ENCODE assay signal across 8 cellular contexts in the genomic region with DNA sequence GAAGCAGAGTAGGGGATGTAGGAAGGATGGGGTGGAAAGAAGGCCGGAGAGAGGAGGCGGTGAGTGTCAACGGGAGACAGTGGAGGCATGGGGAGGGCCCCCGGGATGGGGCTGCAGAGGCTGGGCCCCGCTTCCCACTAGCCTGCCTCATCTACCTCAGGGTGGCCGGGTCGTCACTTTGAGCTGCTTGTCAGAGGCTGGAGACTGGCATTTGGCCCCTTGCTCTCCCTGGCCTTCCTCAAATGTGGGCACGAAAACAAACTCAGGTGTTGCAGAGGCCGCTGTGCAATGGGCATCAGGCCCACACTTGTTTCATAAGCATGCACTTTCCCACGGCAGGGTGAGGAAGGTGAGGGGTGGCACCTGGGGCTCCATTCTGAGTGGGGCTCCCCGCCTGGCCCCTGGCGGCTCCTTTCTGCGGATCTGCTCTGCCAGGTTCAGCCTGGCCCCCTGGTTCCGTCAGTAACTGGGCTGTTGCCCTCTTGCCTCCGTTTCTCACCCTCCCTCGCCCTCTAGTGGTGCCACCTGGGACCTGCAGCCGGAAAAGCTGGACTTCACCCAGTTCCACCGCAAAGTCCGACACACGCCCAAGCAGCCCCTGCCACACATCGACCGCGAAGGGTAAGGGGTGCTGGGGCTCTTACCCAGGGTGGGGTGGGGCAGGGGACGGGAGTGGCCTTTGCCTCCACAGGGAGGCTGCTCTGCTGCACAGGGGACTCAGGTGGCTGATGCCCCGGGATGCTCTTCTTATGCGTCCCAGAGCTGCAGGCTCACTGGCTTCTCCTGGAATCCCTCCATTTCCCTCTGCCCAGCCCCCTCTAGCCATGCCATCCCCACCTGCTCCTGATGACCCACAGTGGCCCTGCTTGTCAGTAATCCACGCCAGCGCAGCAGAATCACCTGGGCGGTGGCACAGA.
DNase-seq lines count a peak whose midpoint lies in the region; ATAC-seq lines count a peak whose summit lies in the region.

No MANE protein-coding gene starts in this region.

- peaks cover 0 to 7% (median 0%) of the 10 kb centered on the region in 7 donors for H3K4me1 Mint-ChIP-seq in naive thymus-derived CD4-positive, alpha-beta T cell

- no peaks in the 10 kb centered on the region for H3K9me3 ChIP-seq in naive thymus-derived CD4-positive, alpha-beta T cell (ENCODE audit: control insufficient read depth in 2 of 3, low read length in 3 of 3)

- H3K36me3 Mint-ChIP-seq in naive thymus-derived CD4-positive, alpha-beta T cell: peaks cover 0 to 9% (median 0%) of the 10 kb centered on the region in 5 donors

- H3K4me1 ChIP-seq in naive thymus-derived CD4-positive, alpha-beta T cell (ENCODE audit: control insufficient read depth in 2 of 2, insufficient read depth in 2 of 2, low read length in 2 of 2): no peaks in the 10 kb centered on the region

- H3K9me3 Mint-ChIP-seq in naive thymus-derived CD4-positive, alpha-beta T cell: peaks cover 0 to 14% (median 6%) of the 10 kb centered on the region in 11 donors

- H3K4me3 ChIP-seq in naive thymus-derived CD4-positive, alpha-beta T cell (ENCODE audit: low read length): no peak overlapping the region

- peak; percentile 55 for ATAC-seq in esophagus mucosa
- peak; percentile 63 for ATAC-seq in naive thymus-derived CD4-positive, alpha-beta T cell
- no peak for ATAC-seq in HG03442 (IDR thresholded peaks at IDR 0.05; ENCODE audit: unreplicated experiment)

- CTCF ChIA-PET in naive thymus-derived CD4-positive, alpha-beta T cell (lab: Charles Lee): interaction anchor here (1.3 kb wide), 1 partner anchor 188 kb away, joined by 5 read pairs; no protein-coding TSS in a partner anchor

- peaks cover 0 to 17% (median 11%) of the 10 kb centered on the region in 5 donors for H3K27me3 Mint-ChIP-seq in naive thymus-derived CD4-positive, alpha-beta T cell

- no peak overlapping the region for H3K27ac ChIP-seq in naive thymus-derived CD4-positive, alpha-beta T cell (ENCODE audit: low read depth, low read length)
- H3K27ac ChIP-seq in substantia nigra (ENCODE audit: low read depth, low read length, poor library complexity, severe bottlenecking): no peak overlapping the region

- no peaks in the 10 kb centered on the region for H3K36me3 ChIP-seq in naive thymus-derived CD4-positive, alpha-beta T cell (ENCODE audit: control insufficient read depth in 2 of 3, insufficient read depth in 3 of 3, low read length in 3 of 3)

- intact Hi-C loops in naive thymus-derived CD4-positive, alpha-beta T cell (cut with micrococcal nuclease): loop anchor here in 1 of 2 donors (1.0 kb wide), 1 partner anchor 188 kb away; no protein-coding TSS in a partner anchor

- H3K4me3 Mint-ChIP-seq in naive thymus-derived CD4-positive, alpha-beta T cell: no peak overlapping the region

- no peaks in the 10 kb centered on the region for H3K27me3 ChIP-seq in naive thymus-derived CD4-positive, alpha-beta T cell (ENCODE audit: control insufficient read depth in 2 of 2, insufficient read depth in 2 of 2, low read length in 2 of 2)

- H3K27ac Mint-ChIP-seq in naive thymus-derived CD4-positive, alpha-beta T cell: peak overlapping the region in 1 of 9 donors; percentile 78

- POLR2A ChIA-PET in naive thymus-derived CD4-positive, alpha-beta T cell (lab: Charles Lee): no interaction called here

- DNase-seq in NCI-H345 (lab: John Stamatoyannopoulos, UW) (peak; percentile 53), NCI-H345 treated with DMSO at 0.1 percent for 48 hours (lab: John Stamatoyannopoulos, UW; ENCODE audit: unreplicated experiment) (no peak), NCI-H460 (ENCODE audit: extremely low read depth, low read depth) (peak; percentile 36), substantia nigra (lab: John Stamatoyannopoulos, UW) (peak in 42 of 49 donors; percentile 17 to 87 (median 66))
- peak; percentile 85 for DNase-seq in activated CD8-positive, alpha-beta memory T cell treated with anti-CD3 and anti-CD28 coated beads, Interleukin-2, amount 50 U/mL, for 48 hours
- DNase-seq in naive thymus-derived CD4-positive, alpha-beta T cell: peak in 6 of 9 donors; percentile 8 to 63 (median 35)
